25 cellular contexts compared by ENCODE assay signal in genomic region chr11:111696556-111696955, GRCh38.
DNase-seq lines count a peak whose midpoint lies in the region; ATAC-seq and TF ChIP-seq lines count a peak whose summit lies in the region.
"Had no signal": no experiment of that assay in that cellular context is flagged by ENCODE, and none has a peak within 500 bp of the region (broad histone marks: within the 10 kb centered on the region; RNA-seq: fewer than 3 reads in every experiment).

No MANE protein-coding gene starts in this region.

- H2AFZ ChIP-seq in mammary epithelial cell (ENCODE audit: low read depth, low read length): no peak overlapping the region

- H3K4me1 Mint-ChIP-seq in stimulated activated naive B cell treated with anti-CD40 and anti-IgM and Interleukin-4, amounts not matched to agents 10 μg/mL and 1 μg/mL and 100 μg/mL, for 72 hours: peaks cover 13 to 18% of the 10 kb centered on the region in 2 donors
- H3K4me1 Mint-ChIP-seq: activated CD4-positive, alpha-beta T cell treated with anti-CD3 and anti-CD28 coated beads, Interleukin-2, amount 10 ng/mL, durations not matched to agents 24 days and 14 days had no signal

- no peak for TF ChIP-seq POLR2A in breast epithelium (IDR thresholded peaks at IDR 0.05)

- H4K20me1 ChIP-seq in mammary epithelial cell (ENCODE audit: insufficient read depth, low read length): no peaks in the 10 kb centered on the region

- no peak overlapping the region for H3K4me2 ChIP-seq in mammary epithelial cell (ENCODE audit: insufficient read depth, low read depth, low read length)
- H3K4me2 ChIP-seq: smooth muscle cell had no signal

- H3K9me3 ChIP-seq in mammary epithelial cell (replicated peaks; ENCODE audit: insufficient read depth, low read length) (no peaks in the 10 kb centered on the region), breast epithelium (no peaks in the 10 kb centered on the region)
- H3K9me3 ChIP-seq: ascending aorta, heart left ventricle, suprapubic skin had no signal

- H3K27ac Mint-ChIP-seq in stimulated activated naive B cell treated with anti-CD40 and anti-IgM and Interleukin-4, amounts not matched to agents 10 μg/mL and 1 μg/mL and 100 μg/mL, for 72 hours: no peak overlapping the region
- H3K27ac Mint-ChIP-seq: activated CD4-positive, alpha-beta T cell treated with anti-CD3 and anti-CD28 coated beads, Interleukin-2, amount 10 ng/mL, durations not matched to agents 24 days and 14 days; CD4-positive, alpha-beta T cell; memory B cell; natural killer cell had no signal

- H3K27me3 ChIP-seq in mammary epithelial cell (ENCODE audit: insufficient read depth, low read length) (no peaks in the 10 kb centered on the region), breast epithelium (no peaks in the 10 kb centered on the region)
- H3K27me3 ChIP-seq: ascending aorta, heart left ventricle, suprapubic skin had no signal

- no peak for ATAC-seq in stimulated activated naive B cell treated with anti-CD40 and anti-IgM and Interleukin-4, amounts not matched to agents 10 μg/mL and 1 μg/mL and 100 μg/mL, for 72 hours (replicated peaks)
- no peak for ATAC-seq in HG03280 (IDR thresholded peaks at IDR 0.05; ENCODE audit: unreplicated experiment)
- no peak for ATAC-seq in GM21723 (IDR thresholded peaks at IDR 0.05; ENCODE audit: unreplicated experiment)
- ATAC-seq: HCT116, heart left ventricle, natural killer cell had no signal

- in situ Hi-C loops in mammary epithelial cell (cut with MboI; ENCODE audit: low sequenced_read_pairs in 2 of 2): no loop called here

- intact Hi-C loops in mammary epithelial cell (cut with micrococcal nuclease) (no loop called here), breast epithelium (cut with DNase I; ENCODE audit: low total_unique reads) (no loop called here)

- CTCF ChIA-PET in mammary epithelial cell (lab: Charles Lee; ENCODE audit: low non-redundant PET): no interaction called here

- H3K36me3 ChIP-seq in mammary epithelial cell (ENCODE audit: insufficient read depth, low read length): no peaks in the 10 kb centered on the region
- H3K36me3 ChIP-seq in breast epithelium: no peaks in the 10 kb centered on the region

- H3K4me3 ChIP-seq in mammary epithelial cell (replicated peaks in 1 of 3; ENCODE audit: insufficient read depth in 1 of 3, low read depth in 2 of 3, low read length in 3 of 3) (no peak overlapping the region), breast epithelium (no peak overlapping the region)
- H3K4me3 ChIP-seq: ascending aorta, heart left ventricle, smooth muscle cell, suprapubic skin had no signal

- H3K27ac ChIP-seq in mammary epithelial cell (ENCODE audit: insufficient read depth, low read depth, low read length) (no peak overlapping the region), breast epithelium (no peak overlapping the region)
- H3K27ac ChIP-seq: 22Rv1, ascending aorta, heart left ventricle, suprapubic skin had no signal

- no peak for TF ChIP-seq CTCF in mammary epithelial cell (conservative IDR thresholded peaks at IDR 0.05 in 1 of 2, IDR thresholded peaks at IDR 0.05 in 1 of 2; ENCODE audit: extremely low read depth in 1 of 2, insufficient read depth in 1 of 2, low read depth in 1 of 2, low read length in 2 of 2)
- no peak for TF ChIP-seq CTCF in breast epithelium (IDR thresholded peaks at IDR 0.05)

- peaks cover 8 to 14% of the 10 kb centered on the region in 2 donors for H3K36me3 Mint-ChIP-seq in stimulated activated naive B cell treated with anti-CD40 and anti-IgM and Interleukin-4, amounts not matched to agents 10 μg/mL and 1 μg/mL and 100 μg/mL, for 72 hours
- H3K36me3 Mint-ChIP-seq: natural killer cell had no signal

- BruUV-seq in mammary epithelial cell (replicated peaks; lab: Mats Ljungman, UMichigan): no TSS peak

- peak; percentile 30 for DNase-seq in mammary epithelial cell
- no peak for DNase-seq in breast epithelium (ENCODE audit: low spot score in 2 of 2)
- DNase-seq in astrocyte of the hippocampus (ENCODE audit: low read depth, low spot score): peak; percentile 39
- peak; percentile 36 for DNase-seq in hepatic stellate cell (ENCODE audit: low spot score)
- DNase-seq in stimulated activated naive B cell treated with anti-CD40 and anti-IgM and Interleukin-4, amounts not matched to agents 10 μg/mL and 1 μg/mL and 100 μg/mL, for 72 hours: no peak
- no peak for DNase-seq in activated CD8-positive, alpha-beta memory T cell treated with anti-CD3 and anti-CD28 coated beads for 24 hours
- DNase-seq: activated CD4-positive, alpha-beta T cell treated with anti-CD3 and anti-CD28 coated beads, Interleukin-2, amount 10 ng/mL, durations not matched to agents 24 days and 14 days; activated CD8-positive, alpha-beta memory T cell treated with anti-CD3 and anti-CD28 coated beads, Interleukin-2, amount 50 U/mL, for 4 hours; CD4-positive, alpha-beta T cell; heart left ventricle; Kasumi-1; natural killer cell; NCI-H1105; NCI-H524 treated with DMSO at 0.1 percent for 48 hours; posterior cingulate gyrus; SHP77; stimulated activated CD4-positive, alpha-beta T cell treated with anti-CD3 and anti-CD28 coated beads, Interleukin-4, amount 100 ng/mL, for 24 hours had no signal

- H3K9ac ChIP-seq in mammary epithelial cell (ENCODE audit: insufficient read depth, low read length): no peak overlapping the region

- dilution Hi-C loops in mammary epithelial cell (cut with HindIII; ENCODE audit: low sequenced_read_pairs): no loop called here

- H3K79me2 ChIP-seq in mammary epithelial cell (ENCODE audit: insufficient read depth, low read length): peaks cover 12% of the 10 kb centered on the region

- no peak overlapping the region for H3K4me3 Mint-ChIP-seq in stimulated activated naive B cell treated with anti-CD40 and anti-IgM and Interleukin-4, amounts not matched to agents 10 μg/mL and 1 μg/mL and 100 μg/mL, for 72 hours
- H3K4me3 Mint-ChIP-seq: activated CD4-positive, alpha-beta T cell treated with anti-CD3 and anti-CD28 coated beads, Interleukin-2, amount 10 ng/mL, durations not matched to agents 24 days and 14 days; CD4-positive, alpha-beta T cell; memory B cell; natural killer cell had no signal

- H3K27me3 Mint-ChIP-seq in stimulated activated naive B cell treated with anti-CD40 and anti-IgM and Interleukin-4, amounts not matched to agents 10 μg/mL and 1 μg/mL and 100 μg/mL, for 72 hours: no peaks in the 10 kb centered on the region
- H3K27me3 Mint-ChIP-seq: activated CD4-positive, alpha-beta T cell treated with anti-CD3 and anti-CD28 coated beads, Interleukin-2, amount 10 ng/mL, durations not matched to agents 24 days and 14 days; CD4-positive, alpha-beta T cell; memory B cell had no signal

- H3K4me1 ChIP-seq in mammary epithelial cell (ENCODE audit: insufficient read depth, low read length) (no peaks in the 10 kb centered on the region), breast epithelium (no peaks in the 10 kb centered on the region)
- H3K4me1 ChIP-seq: ascending aorta had no signal

- H3K9me3 Mint-ChIP-seq in stimulated activated naive B cell treated with anti-CD40 and anti-IgM and Interleukin-4, amounts not matched to agents 10 μg/mL and 1 μg/mL and 100 μg/mL, for 72 hours: no peaks in the 10 kb centered on the region
- H3K9me3 Mint-ChIP-seq: activated CD4-positive, alpha-beta T cell treated with anti-CD3 and anti-CD28 coated beads, Interleukin-2, amount 10 ng/mL, durations not matched to agents 24 days and 14 days; CD4-positive, alpha-beta T cell; memory B cell; natural killer cell had no signal

- WGBS in mammary epithelial cell (ENCODE audit: low coverage, missing lambda C conversion rate): 73% methylated on average over 1 of the region's 1 CpG

Comparison
In these comparisons a context has a peak if more than half of its experiments do, and no peak if none do; other contexts are left out.
1. DNase-seq: peak in mammary epithelial cell (single experiment), astrocyte of the hippocampus (single experiment) and hepatic stellate cell (single experiment); none in breast epithelium (0 of 2), stimulated activated naive B cell treated with anti-CD40 and anti-IgM and Interleukin-4, amounts not matched to agents 10 μg/mL and 1 μg/mL and 100 μg/mL, for 72 hours (single experiment) and activated CD8-positive, alpha-beta memory T cell treated with anti-CD3 and anti-CD28 coated beads for 24 hours (single experiment).